In genomic region chr1:3380465-3380864, GRCh38 we compare ENCODE assay signal across 24 cellular contexts.
DNase-seq lines count a peak whose midpoint lies in the region; ATAC-seq, FAIRE-seq and TF ChIP-seq lines count a peak whose summit lies in the region.
"Had no signal": no experiment of that assay in that cellular context is flagged by ENCODE, and none has a peak within 500 bp of the region (broad histone marks: within the 10 kb centered on the region; RNA-seq: fewer than 3 reads in every experiment).

No MANE protein-coding gene starts in this region.

- no peak for FAIRE-seq in bronchial epithelial cell (lab: Jason Lieb, UNC)
- no peak for FAIRE-seq in urothelium cell line (lab: Jason Lieb, UNC)
- FAIRE-seq: G401.6, GM12891, GM18507 had no signal

- POLR2A ChIA-PET in naive thymus-derived CD8-positive, alpha-beta T cell (lab: Charles Lee), result no interaction called here

- ATAC-seq in lower lobe of right lung, result peak; percentile 48 to 54
- ATAC-seq in naive thymus-derived CD8-positive, alpha-beta T cell, result no peak
- ATAC-seq: Panc1 had no signal

- H3K27ac Mint-ChIP-seq in naive thymus-derived CD8-positive, alpha-beta T cell, result no peak overlapping the region
- H3K27ac Mint-ChIP-seq: CD4-positive, alpha-beta T cell had no signal

- no peak for TF ChIP-seq CTCF in bronchial epithelial cell (IDR thresholded peaks at IDR 0.05; ENCODE audit: insufficient read depth, low read length, severe bottlenecking)
- TF ChIP-seq CTCF in lower lobe of right lung (IDR thresholded peaks at IDR 0.05), result no peak
- no peak for TF ChIP-seq CTCF in thyroid gland (IDR thresholded peaks at IDR 0.05)
- no peak for TF ChIP-seq CTCF in adrenal gland (IDR thresholded peaks at IDR 0.05)

- no peaks in the 10 kb centered on the region for H3K36me3 Mint-ChIP-seq in naive thymus-derived CD8-positive, alpha-beta T cell

- H3K36me3 ChIP-seq in bronchial epithelial cell (ENCODE audit: control insufficient read depth, insufficient read depth, low read length), result no peaks in the 10 kb centered on the region
- H3K36me3 ChIP-seq in lower lobe of right lung, result no peaks in the 10 kb centered on the region
- H3K36me3 ChIP-seq in thyroid gland, result no peaks in the 10 kb centered on the region
- H3K36me3 ChIP-seq in adrenal gland (replicated peaks in 1 of 2), result no peaks in the 10 kb centered on the region

- H3K4me1 Mint-ChIP-seq in naive thymus-derived CD8-positive, alpha-beta T cell, result peaks cover 0 to 5% (median 2%) of the 10 kb centered on the region in 4 donors

- TF ChIP-seq POLR2A in thyroid gland (IDR thresholded peaks at IDR 0.05), result peak in 1 of 2 donors; percentile 52
- TF ChIP-seq POLR2A in adrenal gland (IDR thresholded peaks at IDR 0.05), result no peak

- H3K27ac ChIP-seq in lower lobe of right lung, result no peak overlapping the region
- H3K27ac ChIP-seq in thyroid gland, result peak overlapping the region; percentile 86 to 95 (median 95)
- no peak overlapping the region for H3K27ac ChIP-seq in adrenal gland

- WGBS in thyroid gland, 2 donors, result 24 to 50% methylated on average over 4 to 11 of the region's 11 CpGs
- 75 to 92% (median 84%) methylated on average over 6 to 11 of the region's 11 CpGs for WGBS in adrenal gland, 4 donors

- H3K9me3 Mint-ChIP-seq in naive thymus-derived CD8-positive, alpha-beta T cell, result no peaks in the 10 kb centered on the region
- H3K9me3 Mint-ChIP-seq: CD4-positive, alpha-beta T cell had no signal

- H3K4me1 ChIP-seq in lower lobe of right lung (no peaks in the 10 kb centered on the region), thyroid gland (peaks cover 23 to 39% of the 10 kb centered on the region in 2 donors), adrenal gland (replicated peaks in 1 of 2) (no peaks in the 10 kb centered on the region)

- intact Hi-C loops in lower lobe of right lung (cut with DNase I), result no loop called here
- intact Hi-C loops in thyroid gland (cut with DNase I), result no loop called here
- intact Hi-C loops in adrenal gland (cut with DNase I), result no loop called here

- no peaks in the 10 kb centered on the region for H3K27me3 ChIP-seq in bronchial epithelial cell (ENCODE audit: control insufficient read depth, insufficient read depth, low read length)
- H3K27me3 ChIP-seq in lower lobe of right lung (ENCODE audit: low read depth), result peaks cover 20% of the 10 kb centered on the region
- no peaks in the 10 kb centered on the region for H3K27me3 ChIP-seq in thyroid gland
- H3K27me3 ChIP-seq in adrenal gland, result peaks cover 4% of the 10 kb centered on the region

- H3K4me3 ChIP-seq in bronchial epithelial cell (ENCODE audit: low read depth, low read length) (no peak overlapping the region), lower lobe of right lung (no peak overlapping the region), thyroid gland (replicated peaks in 1 of 3) (no peak overlapping the region), adrenal gland (no peak overlapping the region)

- DNase-seq in DMS79 treated with DMSO at 0.1 percent for 48 hours (lab: John Stamatoyannopoulos, UW), result peak; percentile 93
- peak; percentile 23 for DNase-seq in bronchial epithelial cell (ENCODE audit: low read depth)
- DNase-seq in lower lobe of right lung, result no peak
- DNase-seq in thyroid gland, result peak; percentile 91
- DNase-seq in CD1c-positive myeloid dendritic cell (ENCODE audit: extremely low spot score), result no peak
- no peak for DNase-seq in naive thymus-derived CD8-positive, alpha-beta T cell
- DNase-seq in urothelium cell line (ENCODE audit: low spot score), result no peak
- no peak for DNase-seq in adrenal gland
- DNase-seq: AML-193; CD4-positive, alpha-beta T cell; GOT3; Karpas-422; MM.1S; NCI-H1105 treated with DMSO at 0.1 percent for 48 hours; NCI-H1694 treated with DMSO at 0.1 percent for 48 hours; NCI-H2107; NCI-H2227 treated with DMSO at 0.1 percent for 48 hours; NCI-H524; SHP77; SK-N-SH had no signal

- H3K4me3 Mint-ChIP-seq in naive thymus-derived CD8-positive, alpha-beta T cell, result no peak overlapping the region
- H3K4me3 Mint-ChIP-seq: CD4-positive, alpha-beta T cell had no signal

- H3K9me3 ChIP-seq in lower lobe of right lung, result no peaks in the 10 kb centered on the region
- H3K9me3 ChIP-seq in thyroid gland, result no peaks in the 10 kb centered on the region
- H3K9me3 ChIP-seq in adrenal gland (replicated peaks in 1 of 3), result no peaks in the 10 kb centered on the region
- H3K9me3 ChIP-seq: SK-N-SH had no signal

- peaks cover 1 to 24% (median 3%) of the 10 kb centered on the region in 5 donors for H3K27me3 Mint-ChIP-seq in naive thymus-derived CD8-positive, alpha-beta T cell

Comparison
In these comparisons a context has a peak if more than half of its experiments do, and no peak if none do; other contexts are left out.
1. DNase-seq: peak in DMS79 treated with DMSO at 0.1 percent for 48 hours (single experiment), bronchial epithelial cell (single experiment) and thyroid gland (2 of 2); none in lower lobe of right lung (single experiment), CD1c-positive myeloid dendritic cell (single experiment), naive thymus-derived CD8-positive, alpha-beta T cell (0 of 10), urothelium cell line (single experiment) and adrenal gland (0 of 7).
2. ATAC-seq: peak in lower lobe of right lung (2 of 2); none in naive thymus-derived CD8-positive, alpha-beta T cell (0 of 2).
3. H3K27ac ChIP-seq: peak in thyroid gland (3 of 3); none in lower lobe of right lung (single experiment) and adrenal gland (0 of 5).